In the genomic region with DNA sequence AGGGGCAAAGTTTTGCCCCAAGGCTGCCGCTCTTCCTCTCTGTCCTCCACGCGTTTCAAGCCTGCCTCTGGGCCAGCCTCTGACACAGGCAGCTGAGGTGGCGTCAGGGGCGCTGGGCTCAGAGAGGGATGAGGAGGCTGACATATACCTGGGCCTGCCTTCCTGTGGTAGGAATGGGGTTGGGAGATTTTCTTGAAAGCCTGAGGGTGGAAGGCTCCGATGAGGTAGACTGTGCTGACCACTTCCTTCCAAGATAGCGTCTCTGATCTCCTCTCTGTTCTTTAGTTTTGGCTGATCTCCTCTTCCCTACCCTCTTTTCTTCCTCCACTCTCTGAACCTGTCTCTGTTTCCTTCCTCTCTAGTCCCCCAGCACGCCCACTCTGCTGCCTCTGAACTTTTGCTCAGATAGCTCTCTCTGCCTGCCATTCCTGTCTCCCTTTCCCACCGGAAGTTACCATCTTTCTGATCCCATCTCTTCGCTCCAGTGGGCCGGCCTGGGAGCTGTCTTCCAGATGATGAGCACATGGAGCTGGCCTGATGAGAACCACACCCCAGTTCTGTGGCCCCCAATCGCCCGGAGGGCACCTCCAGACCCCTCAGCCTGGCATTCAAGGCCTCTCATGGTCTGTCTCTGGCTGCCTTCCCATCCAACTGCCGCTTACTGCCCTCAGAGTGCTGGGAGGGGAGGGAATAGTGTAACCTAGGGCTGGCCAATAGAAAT, we compare ENCODE assay signal across 25 cellular contexts. TPM values are rescaled to one million over a fixed set of nuclear protein-coding genes. Genes with fewer than 3 reads are reported as not detected.
DNase-seq lines count a peak whose midpoint lies in the region; ATAC-seq lines count a peak whose summit lies in the region.
"Had no signal": no experiment of that assay in that cellular context is flagged by ENCODE, and none has a peak within 500 bp of the region (broad histone marks: within the 10 kb centered on the region; RNA-seq: fewer than 3 reads in every experiment).

No MANE protein-coding gene starts in this region.

- no peaks in the 10 kb centered on the region for H3K36me3 Mint-ChIP-seq in stimulated activated naive CD8-positive, alpha-beta T cell treated with anti-CD3 and anti-CD28 coated beads, Interleukin-15, Interleukin-2, amounts not matched to agents 100 ng/mL and 50 ng/mL, for 24 hours (ENCODE audit: low read depth)
- H3K36me3 Mint-ChIP-seq in activated T-helper 17 cell treated with anti-CD3 and anti-CD28 coated beads, Interleukin-2, amount 50 U/mL, for 72 hours (ENCODE audit: low read depth): no peaks in the 10 kb centered on the region
- H3K36me3 Mint-ChIP-seq: brain, memory B cell, neural progenitor cell, T-cell had no signal

- H3K9me3 Mint-ChIP-seq in stimulated activated naive CD8-positive, alpha-beta T cell treated with anti-CD3 and anti-CD28 coated beads, Interleukin-15, Interleukin-2, amounts not matched to agents 100 ng/mL and 50 ng/mL, for 24 hours: no peaks in the 10 kb centered on the region
- H3K9me3 Mint-ChIP-seq in activated T-helper 17 cell treated with anti-CD3 and anti-CD28 coated beads, Interleukin-2, amount 50 U/mL, for 72 hours: no peaks in the 10 kb centered on the region
- H3K9me3 Mint-ChIP-seq: brain, H9, memory B cell, neural progenitor cell, T-cell had no signal

- peaks cover 6% of the 10 kb centered on the region for H3K4me1 Mint-ChIP-seq in stimulated activated naive CD8-positive, alpha-beta T cell treated with anti-CD3 and anti-CD28 coated beads, Interleukin-15, Interleukin-2, amounts not matched to agents 100 ng/mL and 50 ng/mL, for 24 hours (ENCODE audit: low read depth)
- H3K4me1 Mint-ChIP-seq in activated T-helper 17 cell treated with anti-CD3 and anti-CD28 coated beads, Interleukin-2, amount 50 U/mL, for 72 hours: peaks cover 6% of the 10 kb centered on the region
- H3K4me1 Mint-ChIP-seq: brain had no signal

- H3K27ac Mint-ChIP-seq in stimulated activated naive CD8-positive, alpha-beta T cell treated with anti-CD3 and anti-CD28 coated beads, Interleukin-15, Interleukin-2, amounts not matched to agents 100 ng/mL and 50 ng/mL, for 24 hours: peak overlapping the region; percentile 4
- peak overlapping the region; percentile 63 for H3K27ac Mint-ChIP-seq in activated T-helper 17 cell treated with anti-CD3 and anti-CD28 coated beads, Interleukin-2, amount 50 U/mL, for 72 hours
- H3K27ac Mint-ChIP-seq: memory B cell, neural progenitor cell had no signal

- no peak for DNase-seq in stimulated activated naive CD8-positive, alpha-beta T cell treated with anti-CD3 and anti-CD28 coated beads, Interleukin-15, Interleukin-2, amounts not matched to agents 100 U/mL and 50 U/mL, for 24 hours
- peak; percentile 49 for DNase-seq in islet precursor cell
- DNase-seq in NK-92 treated with Interleukin-12 subunit alpha and Interleukin-12 subunit beta, amount 100 ng/mL, for 24 hours (lab: John Stamatoyannopoulos, UW): no peak
- DNase-seq: activated CD4-positive, CD25-positive, alpha-beta regulatory T cell; H9; hypothalamus; left colon; MM.1S; NCI-H1417; NCI-H2029; NCI-H510A treated with DMSO at 0.1 percent for 48 hours; RPMI8226; stomach; T-cell had no signal

- H3K4me3 Mint-ChIP-seq in stimulated activated naive CD8-positive, alpha-beta T cell treated with anti-CD3 and anti-CD28 coated beads, Interleukin-15, Interleukin-2, amounts not matched to agents 100 ng/mL and 50 ng/mL, for 24 hours: no peak overlapping the region
- no peak overlapping the region for H3K4me3 Mint-ChIP-seq in activated T-helper 17 cell treated with anti-CD3 and anti-CD28 coated beads, Interleukin-2, amount 50 U/mL, for 72 hours
- H3K4me3 Mint-ChIP-seq: brain, H9, memory B cell, neural progenitor cell had no signal

- H3K27me3 Mint-ChIP-seq in stimulated activated naive CD8-positive, alpha-beta T cell treated with anti-CD3 and anti-CD28 coated beads, Interleukin-15, Interleukin-2, amounts not matched to agents 100 ng/mL and 50 ng/mL, for 24 hours: peaks cover 8% of the 10 kb centered on the region
- peaks cover 9% of the 10 kb centered on the region for H3K27me3 Mint-ChIP-seq in activated T-helper 17 cell treated with anti-CD3 and anti-CD28 coated beads, Interleukin-2, amount 50 U/mL, for 72 hours

- no peak for ATAC-seq in stimulated activated naive CD8-positive, alpha-beta T cell treated with anti-CD3 and anti-CD28 coated beads, Interleukin-15, Interleukin-2, amounts not matched to agents 100 U/mL and 50 U/mL, for 24 hours
- no peak for ATAC-seq in activated T-helper 17 cell treated with anti-CD3 and anti-CD28 coated beads, Interleukin-2, amount 50 U/mL, for 72 hours (replicated peaks)
- no peak for ATAC-seq in GM18498 (IDR thresholded peaks at IDR 0.05; ENCODE audit: unreplicated experiment)
- ATAC-seq in HG03378 (IDR thresholded peaks at IDR 0.05; ENCODE audit: unreplicated experiment): no peak
- ATAC-seq: left colon, right cardiac atrium had no signal

RNA-seq across cellular contexts. Expression of a gene that starts 32.5 kb away (rescaled TPM):
- not detected for total RNA-seq in activated T-helper 17 cell treated with anti-CD3 and anti-CD28 coated beads, Interleukin-2, amount 50 U/mL, for 72 hours
- total RNA-seq: dermis microvascular lymphatic vessel endothelial cell, left colon, OCI-LY7, right cardiac atrium, stomach, T-cell, vagina had no signal
